ENCODE assay signal across 15 cellular contexts in the genomic region with DNA sequence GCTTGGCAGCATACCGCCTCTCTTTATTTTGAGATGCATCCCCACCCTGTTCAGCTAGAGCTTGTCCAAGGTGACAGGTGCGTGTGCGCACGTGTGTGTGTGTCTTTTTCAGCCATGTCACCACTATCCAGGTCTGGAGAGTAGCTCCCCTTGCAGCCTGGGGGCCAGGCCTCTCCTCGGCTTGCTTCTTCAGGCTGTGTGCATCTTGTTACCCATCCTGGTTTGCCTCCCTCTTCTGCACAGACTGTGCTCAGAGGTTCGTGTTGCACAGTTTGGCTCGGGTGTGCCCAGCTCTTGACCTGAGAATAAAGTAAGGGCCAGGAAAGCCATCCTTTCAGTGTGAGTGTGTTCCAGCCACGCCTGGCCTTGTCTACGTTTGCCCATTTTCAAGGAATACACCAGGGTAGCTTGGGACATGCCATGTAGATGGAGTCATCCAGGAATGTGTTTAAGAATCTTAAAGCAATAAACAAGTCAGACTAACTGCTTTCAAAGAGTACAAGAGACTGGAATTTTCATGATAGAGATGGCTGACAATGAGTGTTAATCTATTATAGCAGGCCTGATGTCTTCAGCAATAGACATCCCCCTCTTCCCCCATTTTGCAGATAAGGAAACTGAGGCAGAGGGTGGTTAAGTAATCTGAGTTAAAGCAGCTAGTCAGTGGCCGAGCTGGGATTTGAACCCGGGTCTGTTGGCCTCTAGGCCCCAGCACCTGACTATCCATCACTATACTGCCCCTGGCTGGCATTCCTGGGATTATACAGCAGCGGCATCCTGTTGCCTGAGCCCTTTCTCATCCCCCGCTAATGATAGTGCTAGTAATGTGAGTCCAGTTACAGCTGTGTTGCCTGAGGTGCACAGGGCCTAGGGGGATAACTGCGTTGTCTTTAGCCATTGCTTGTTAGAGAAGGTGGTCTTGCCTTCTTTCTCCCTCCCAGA.
DNase-seq lines count a peak whose midpoint lies in the region; ATAC-seq, FAIRE-seq and TF ChIP-seq lines count a peak whose summit lies in the region.
"Had no signal": no experiment of that assay in that cellular context is flagged by ENCODE, and none has a peak within 500 bp of the region (broad histone marks: within the 10 kb centered on the region; RNA-seq: fewer than 3 reads in every experiment).

No MANE protein-coding gene starts in this region.

- H3K79me2 ChIP-seq in osteoblast (ENCODE audit: insufficient read depth, low read length), result no peaks in the 10 kb centered on the region

- FAIRE-seq in D721Med (lab: Jason Lieb, UNC), result no peak
- FAIRE-seq: kidney had no signal

- no peak overlapping the region for H2AFZ ChIP-seq in osteoblast (ENCODE audit: low read length)

- H3K9me3 Mint-ChIP-seq in activated naive CD4-positive, alpha-beta T cell treated with anti-CD3 and anti-CD28 coated beads, Interleukin-2, amount 50 U/mL, for 72 hours, result no peaks in the 10 kb centered on the region
- H3K9me3 Mint-ChIP-seq: stimulated activated naive CD8-positive, alpha-beta T cell treated with anti-CD3 and anti-CD28 coated beads, Interleukin-15, Interleukin-2, amounts not matched to agents 100 ng/mL and 50 ng/mL, for 24 hours had no signal

- H3K36me3 ChIP-seq in RWPE2 (ENCODE audit: low read depth), result no peaks in the 10 kb centered on the region
- H3K36me3 ChIP-seq in osteoblast (ENCODE audit: insufficient read depth, low read length), result no peaks in the 10 kb centered on the region

- intact Hi-C loops in posterior cingulate gyrus (cut with DNase I), result no loop called here

- H3K4me2 ChIP-seq in osteoblast (ENCODE audit: insufficient read depth, low read length), result peak overlapping the region; percentile 6

- TF ChIP-seq CTCF in D721Med (IDR thresholded peaks at IDR 0.05; ENCODE audit: insufficient read depth, missing control alignments) (peak; percentile 10), RWPE2 (IDR thresholded peaks at IDR 0.05; ENCODE audit: poor library complexity, severe bottlenecking) (no peak), osteoblast (IDR thresholded peaks at IDR 0.05; ENCODE audit: extremely low read depth, low read depth, low read length) (no peak)

- peaks cover 0 to 27% of the 10 kb centered on the region in 2 donors for H3K36me3 Mint-ChIP-seq in activated naive CD4-positive, alpha-beta T cell treated with anti-CD3 and anti-CD28 coated beads, Interleukin-2, amount 50 U/mL, for 72 hours

- H3K27me3 ChIP-seq in RWPE2 (ENCODE audit: insufficient read depth, poor library complexity, severe bottlenecking) (no peaks in the 10 kb centered on the region), osteoblast (ENCODE audit: insufficient read depth, low read length) (no peaks in the 10 kb centered on the region)

- H3K9me3 ChIP-seq in RWPE2 (ENCODE audit: severe bottlenecking) (no peaks in the 10 kb centered on the region), osteoblast (ENCODE audit: low read depth, low read length) (no peaks in the 10 kb centered on the region)

- peak; percentile 93 for ATAC-seq in RWPE2 (ENCODE audit: low read depth)
- ATAC-seq in activated naive CD4-positive, alpha-beta T cell treated with anti-CD3 and anti-CD28 coated beads, Interleukin-2, amount 50 U/mL, for 72 hours, result no peak

- DNase-seq in D721Med (ENCODE audit: insufficient read length, low spot score) (no peak), RWPE2 (ENCODE audit: low spot score) (no peak), fibroblast of gingiva (ENCODE audit: low read depth) (peak; percentile 88), osteoblast (ENCODE audit: insufficient read length, low spot score, missing footprints) (peak; percentile 96), posterior cingulate gyrus (no peak), NCI-H2107 treated with DMSO at 0.1 percent for 48 hours (lab: John Stamatoyannopoulos, UW; ENCODE audit: unreplicated experiment) (no peak), globus pallidus (ENCODE audit: low spot score) (no peak)
- no peak for DNase-seq in activated naive CD4-positive, alpha-beta T cell treated with anti-CD3 and anti-CD28 coated beads, Interleukin-2, amount 50 U/mL, for 72 hours (ENCODE audit: low spot score in 2 of 2)
- DNase-seq: cerebellar nuclear complex, DND-41, kidney, NCI-H1436 treated with DMSO at 0.1 percent for 48 hours, Right ventricle myocardium superior had no signal

- H3K4me1 ChIP-seq in RWPE2 (ENCODE audit: insufficient read depth, poor library complexity, severe bottlenecking), result peaks cover 10% of the 10 kb centered on the region
- H3K4me1 ChIP-seq in osteoblast (ENCODE audit: insufficient read depth, low read length), result peaks cover 18% of the 10 kb centered on the region

- H3K4me3 ChIP-seq in RWPE2 (ENCODE audit: severe bottlenecking) (no peak overlapping the region), osteoblast (ENCODE audit: insufficient read depth, low read length) (peak overlapping the region; percentile 11)
- H3K4me3 ChIP-seq: skin epidermis had no signal

- no peaks in the 10 kb centered on the region for H4K20me1 ChIP-seq in osteoblast (ENCODE audit: insufficient read depth, low read length)

- H3K27ac ChIP-seq in RWPE2 (ENCODE audit: poor library complexity, severe bottlenecking) (peak overlapping the region; percentile 3), osteoblast (ENCODE audit: low read depth, low read length) (peak overlapping the region; percentile 69)

- no peak overlapping the region for H3K27ac Mint-ChIP-seq in activated naive CD4-positive, alpha-beta T cell treated with anti-CD3 and anti-CD28 coated beads, Interleukin-2, amount 50 U/mL, for 72 hours
- H3K27ac Mint-ChIP-seq: stimulated activated naive CD8-positive, alpha-beta T cell treated with anti-CD3 and anti-CD28 coated beads, Interleukin-15, Interleukin-2, amounts not matched to agents 100 ng/mL and 50 ng/mL, for 24 hours had no signal

Comparison
In these comparisons a context has a peak if more than half of its experiments do, and no peak if none do; other contexts are left out.
1. DNase-seq: peak in fibroblast of gingiva (single experiment) and osteoblast (single experiment); none in D721Med (single experiment), RWPE2 (single experiment), posterior cingulate gyrus (0 of 10), NCI-H2107 treated with DMSO at 0.1 percent for 48 hours (single experiment), globus pallidus (single experiment) and activated naive CD4-positive, alpha-beta T cell treated with anti-CD3 and anti-CD28 coated beads, Interleukin-2, amount 50 U/mL, for 72 hours (0 of 2).